Comparison of ENCODE assay signal across 9 cellular contexts in the genomic region with DNA sequence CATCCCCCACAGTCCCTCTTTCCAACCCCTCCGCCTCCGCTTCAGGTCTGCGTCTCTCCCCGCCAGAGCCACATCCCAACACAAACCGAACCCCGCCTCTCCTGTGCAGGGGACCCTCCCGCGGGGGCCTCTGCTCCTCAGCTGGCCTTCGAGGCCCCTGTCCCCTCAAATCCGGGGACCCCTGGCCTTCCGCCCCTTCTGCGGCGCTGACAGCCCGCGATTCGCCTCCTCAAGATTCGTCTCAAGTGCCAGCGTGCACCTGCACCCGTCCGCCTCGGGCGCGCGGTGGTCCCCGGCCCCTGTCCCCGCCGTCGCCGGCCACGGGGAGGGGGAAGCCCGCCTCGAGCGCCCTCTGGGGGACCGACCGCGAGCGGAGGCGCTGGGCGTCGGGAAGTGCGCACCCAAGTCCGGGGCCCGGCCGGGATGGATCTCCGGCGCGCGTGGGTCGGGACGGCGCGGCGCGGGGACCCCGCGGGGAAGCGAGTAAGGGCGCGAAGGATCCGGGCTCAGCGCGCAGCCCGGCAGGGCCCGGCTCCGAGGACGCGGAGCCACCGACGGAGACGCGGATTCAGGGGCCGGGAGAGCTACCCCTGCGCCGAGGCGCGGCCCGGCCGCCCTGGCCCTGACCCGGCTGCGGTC. TPM values are rescaled to one million over a fixed set of nuclear protein-coding genes. Genes with fewer than 3 reads are reported as not detected.
A peak's percentile ranks its signal among the peaks of the same experiment; 100 is the strongest.
DNase-seq lines count a peak whose midpoint lies in the region; ATAC-seq and TF ChIP-seq lines count a peak whose summit lies in the region.
"Had no signal": no experiment of that assay in that cellular context is flagged by ENCODE, and none has a peak within 500 bp of the region (broad histone marks: within the 10 kb centered on the region; RNA-seq: fewer than 3 reads in every experiment).

No MANE protein-coding gene starts in this region.

- no peak overlapping the region for H3K56ac ChIP-seq in H9 (ENCODE audit: insufficient read length, low read depth, low read length)

- no peak overlapping the region for H3K9ac ChIP-seq in H9 (ENCODE audit: extremely low read depth, insufficient read length, low read length)

- peak overlapping the region; percentile 66 for H3K4me2 ChIP-seq in H9 (ENCODE audit: insufficient read depth, insufficient read length, low read length)

- H2BK120ac ChIP-seq in H9 (ENCODE audit: low read depth, low read length, poor library complexity, severe bottlenecking) = no peak overlapping the region

- H3K27ac Mint-ChIP-seq in H9 = no peak overlapping the region
- no peak overlapping the region for H3K27ac Mint-ChIP-seq in activated CD8-positive, alpha-beta T cell treated with anti-CD3 and anti-CD28 coated beads for 36 hours

- H2BK20ac ChIP-seq in H9 (ENCODE audit: low read depth, low read length, poor library complexity, severe bottlenecking) = no peak overlapping the region

- no peak overlapping the region for H2BK5ac ChIP-seq in H9 (ENCODE audit: insufficient read length, low read length)

- no peak overlapping the region for H3K23ac ChIP-seq in H9 (ENCODE audit: insufficient read length, low read depth, low read length)

- no peak overlapping the region for H2BK12ac ChIP-seq in H9 (ENCODE audit: insufficient read length, low read depth, low read length)

- no peaks in the 10 kb centered on the region for H3K79me2 ChIP-seq in H9 (ENCODE audit: insufficient read depth, low read length)

- H3K27ac ChIP-seq in H9 (ENCODE audit: insufficient read length, low read depth, low read length) = no peak overlapping the region
- no peak overlapping the region for H3K27ac ChIP-seq in right cardiac atrium (ENCODE audit: low read length)

- H2AK5ac ChIP-seq in H9 (ENCODE audit: insufficient read length, low read length) = no peak overlapping the region

- no peak overlapping the region for H2AFZ ChIP-seq in H9 (ENCODE audit: low read length)

- peak overlapping the region; percentile 60 to 84 for H3K4me3 Mint-ChIP-seq in H9
- H3K4me3 Mint-ChIP-seq in activated CD8-positive, alpha-beta T cell treated with anti-CD3 and anti-CD28 coated beads for 36 hours = peak overlapping the region; percentile 67

- H3K36me3 Mint-ChIP-seq in H9 (ENCODE audit: insufficient read depth in 1 of 3, low read depth in 3 of 3) = peaks cover 0 to 5% (median 0%) of the 10 kb centered on the region in 3 experiments; a peak in 1 of 7 replicates
- no peaks in the 10 kb centered on the region for H3K36me3 Mint-ChIP-seq in activated CD8-positive, alpha-beta T cell treated with anti-CD3 and anti-CD28 coated beads for 36 hours (ENCODE audit: low read depth)

- peaks cover 0 to 1% of the 10 kb centered on the region in 2 experiments; a peak in 2 of 5 replicates for H3K9me3 Mint-ChIP-seq in H9
- H3K9me3 Mint-ChIP-seq in activated CD8-positive, alpha-beta T cell treated with anti-CD3 and anti-CD28 coated beads for 36 hours = no peaks in the 10 kb centered on the region

- no CpG with 5 or more reads among the region's 80 CpGs for WGBS in H9 (ENCODE audit: extremely low coverage, insufficient read length, low lambda C conversion rate)
- WGBS in right cardiac atrium = 3% methylated on average over 80 of the region's 80 CpGs

- no peak overlapping the region for H3T11ph ChIP-seq in H9 (ENCODE audit: low read length)

- peak; percentile 32 for ATAC-seq in activated CD8-positive, alpha-beta T cell treated with anti-CD3 and anti-CD28 coated beads for 36 hours
- no peak for ATAC-seq in right cardiac atrium
- no peak for ATAC-seq in GM18517 (IDR thresholded peaks at IDR 0.05; ENCODE audit: unreplicated experiment)
- no peak for ATAC-seq in GM21528 (IDR thresholded peaks at IDR 0.05; ENCODE audit: low FRiP score, unreplicated experiment)

- H3K9me3 ChIP-seq in H9 (ENCODE audit: control insufficient read depth, low read depth, low read length) = no peaks in the 10 kb centered on the region
- H3K9me3 ChIP-seq in right cardiac atrium (ENCODE audit: control insufficient read depth, low read length) = no peaks in the 10 kb centered on the region

- no peak overlapping the region for H3K4ac ChIP-seq in H9 (ENCODE audit: low read depth, low read length)

- H3K4me3 ChIP-seq in right cardiac atrium (ENCODE audit: low read length) (peak overlapping the region; percentile 65), skeletal muscle cell (ENCODE audit: low read depth, low read length) (peak overlapping the region; percentile 31)

- peaks cover 73% of the 10 kb centered on the region for H3K27me3 Mint-ChIP-seq in H9 (ENCODE audit: low read depth)
- H3K27me3 Mint-ChIP-seq in activated CD8-positive, alpha-beta T cell treated with anti-CD3 and anti-CD28 coated beads for 36 hours = peaks cover 28% of the 10 kb centered on the region

- no peaks in the 10 kb centered on the region for H4K20me1 ChIP-seq in H9 (ENCODE audit: control insufficient read depth, insufficient read depth, insufficient read length)

- no peak overlapping the region for H4K91ac ChIP-seq in H9 (ENCODE audit: insufficient read length, low read depth, low read length)

- no peaks in the 10 kb centered on the region for H3K79me1 ChIP-seq in H9 (ENCODE audit: insufficient read depth, low read depth, low read length, poor library complexity, severe bottlenecking)

- no peak overlapping the region for H3K18ac ChIP-seq in H9 (ENCODE audit: insufficient read length, low read depth, low read length)

- peaks cover 11% of the 10 kb centered on the region; the same call in 1 of the 2 replicates for H3K27me3 ChIP-seq in H9 (ENCODE audit: insufficient read depth, low read length)
- no peaks in the 10 kb centered on the region for H3K27me3 ChIP-seq in right cardiac atrium (ENCODE audit: control insufficient read depth, insufficient read depth)

- peaks cover 10% of the 10 kb centered on the region for H3K23me2 ChIP-seq in H9 (ENCODE audit: insufficient read length, low read depth, low read length, poor library complexity, severe bottlenecking)

- H2BK15ac ChIP-seq in H9 (ENCODE audit: low read depth, low read length) = no peak overlapping the region; the same call in 1 of the 2 replicates

- H3K4me1 ChIP-seq in H9 (ENCODE audit: insufficient read depth, low read length) (no peaks in the 10 kb centered on the region), right cardiac atrium (ENCODE audit: control insufficient read depth, insufficient read depth, low read length) (no peaks in the 10 kb centered on the region)

- no peak overlapping the region; the same call in 1 of the 2 replicates for H3K14ac ChIP-seq in H9 (ENCODE audit: insufficient read depth, low read length)

- peak; percentile 58 for DNase-seq in H9
- peak; percentile 30 for DNase-seq in activated CD8-positive, alpha-beta T cell treated with anti-CD3 and anti-CD28 coated beads for 36 hours
- no peak for DNase-seq in right cardiac atrium
- no peak for DNase-seq in skeletal muscle cell (ENCODE audit: low read depth)
- DNase-seq in mucosa of gallbladder (ENCODE audit: low spot score) = no peak
- DNase-seq in putamen (ENCODE audit: low spot score) = no peak

- CTCF ChIA-PET in activated CD8-positive, alpha-beta T cell treated with anti-CD3 and anti-CD28 coated beads for 36 hours (lab: Charles Lee) = interaction anchor here (0.6 to 1.2 kb wide), 2 partner anchors 69 to 96 kb away, joined by 3 to 4 read pairs; no protein-coding TSS in a partner anchor

- POLR2A ChIA-PET in activated CD8-positive, alpha-beta T cell treated with anti-CD3 and anti-CD28 coated beads for 36 hours (lab: Charles Lee) = no interaction called here

- intact Hi-C loops in activated CD8-positive, alpha-beta T cell treated with anti-CD3 and anti-CD28 coated beads for 36 hours (cut with micrococcal nuclease) = no loop called here
- intact Hi-C loops in right cardiac atrium (cut with DNase I) = no loop called here

- H4K8ac ChIP-seq in H9 (replicated peaks; ENCODE audit: insufficient read length, low read depth, low read length) = no peak overlapping the region

- peaks cover 10 to 20% of the 10 kb centered on the region in 2 experiments for H3K4me1 Mint-ChIP-seq in H9
- peaks cover 12% of the 10 kb centered on the region for H3K4me1 Mint-ChIP-seq in activated CD8-positive, alpha-beta T cell treated with anti-CD3 and anti-CD28 coated beads for 36 hours (ENCODE audit: low read depth)

- peak; percentile 68 for TF ChIP-seq CTCF in H9 (conservative IDR thresholded peaks at IDR 0.05)
- peak; percentile 50 for TF ChIP-seq CTCF in activated CD8-positive, alpha-beta T cell treated with anti-CD3 and anti-CD28 coated beads for 36 hours (IDR thresholded peaks at IDR 0.05)

- H4K5ac ChIP-seq in H9 (ENCODE audit: insufficient read length, low read depth, low read length) = no peak overlapping the region

RNA-seq across cellular contexts. Expression of a gene that starts 0.6 kb away (rescaled TPM):
- total RNA-seq in H9 (2021) = 6.1 and 6.3 TPM in 2 replicates
- 1 to 10 TPM; 3.3 to 4.4 TPM for total RNA-seq in activated CD8-positive, alpha-beta T cell treated with anti-CD3 and anti-CD28 coated beads for 36 hours
- total RNA-seq in right cardiac atrium = 1 to 10 TPM; 2.0 to 3.3 (median 3.3) TPM
- 4.8 TPM for polyA plus RNA-seq in right cardiac atrium
- total RNA-seq in mucosa of gallbladder = 11.1 TPM

RNA-seq across cellular contexts. Expression of a gene that starts 57.5 kb away (rescaled TPM):
- total RNA-seq in H9 (2021) (not detected in 2 replicates), right cardiac atrium (not detected), mucosa of gallbladder (1.3 TPM)
- total RNA-seq in activated CD8-positive, alpha-beta T cell treated with anti-CD3 and anti-CD28 coated beads for 36 hours = not detected
- polyA plus RNA-seq in right cardiac atrium = not detected
- total RNA-seq: glomerular endothelial cell had no signal

Comparison
In these comparisons a context has a peak if more than half of its experiments do, and no peak if none do; other contexts are left out.
1. DNase-seq: peak in H9 (single experiment) and activated CD8-positive, alpha-beta T cell treated with anti-CD3 and anti-CD28 coated beads for 36 hours (single experiment); none in right cardiac atrium (0 of 3), skeletal muscle cell (single experiment), mucosa of gallbladder (single experiment) and putamen (single experiment).